In the genomic region with DNA sequence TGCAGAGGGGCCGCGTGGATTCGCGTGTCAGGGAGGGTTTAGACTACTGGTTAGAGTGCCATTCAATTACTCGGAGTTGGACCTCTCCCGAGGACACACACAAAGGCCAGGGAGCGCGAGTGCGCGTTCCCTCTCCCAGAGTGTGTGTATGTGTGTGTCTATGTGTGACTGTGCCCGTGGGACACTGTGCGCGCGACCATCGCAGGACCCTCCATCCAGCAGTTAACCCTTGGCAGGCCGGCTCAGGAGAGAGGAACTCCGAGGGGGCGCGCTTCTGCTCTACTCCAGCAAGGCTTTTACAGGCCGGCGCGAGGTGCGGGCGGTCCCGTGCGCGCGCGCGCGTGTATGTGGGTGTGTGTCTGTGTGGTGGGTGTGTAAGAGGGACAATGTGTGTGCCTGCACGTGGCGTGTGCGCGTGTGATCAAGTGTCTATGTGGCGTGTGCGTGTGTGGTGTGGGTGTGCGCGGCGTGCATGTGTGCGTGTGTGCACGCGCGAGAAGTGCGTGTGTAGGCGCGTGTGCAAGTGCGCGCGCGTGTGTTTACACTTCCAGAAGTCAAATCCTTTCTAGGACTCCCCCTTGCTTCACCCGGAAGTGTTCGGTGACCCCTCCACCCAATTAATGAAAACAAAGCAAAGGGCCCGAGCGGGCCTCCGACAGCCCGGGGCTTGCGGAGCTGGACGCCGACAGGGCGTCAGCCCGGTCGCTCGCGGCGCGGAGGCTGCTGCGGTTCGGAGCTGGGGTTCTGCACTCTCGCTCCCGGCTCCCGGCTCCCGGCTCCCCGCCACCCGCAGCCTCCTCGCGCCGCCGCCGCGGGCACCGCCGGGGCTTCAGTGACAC, we compare ENCODE assay signal across 9 cellular contexts.
A peak's percentile ranks its signal among the peaks of the same experiment; 100 is the strongest.
DNase-seq lines count a peak whose midpoint lies in the region; ATAC-seq and TF ChIP-seq lines count a peak whose summit lies in the region.
"Had no signal": no experiment of that assay in that cellular context is flagged by ENCODE, and none has a peak within 500 bp of the region (broad histone marks: within the 10 kb centered on the region; RNA-seq: fewer than 3 reads in every experiment).

No MANE protein-coding gene starts in this region.

- peaks cover 99% of the 10 kb centered on the region for H3K27me3 ChIP-seq in foreskin keratinocyte
- peaks cover 73% of the 10 kb centered on the region for H3K27me3 ChIP-seq in neuron (ENCODE audit: insufficient read depth, low read length)

- POLR2A ChIA-PET in activated CD4-positive, alpha-beta memory T cell treated with anti-CD3 and anti-CD28 coated beads, Interleukin-2, amount 10 ng/mL, durations not matched to agents 7 days and 5 days (lab: Charles Lee), result no interaction called here

- peak overlapping the region; percentile 30 for H3K4me3 ChIP-seq in neuron (ENCODE audit: low read length)

- H3K36me3 ChIP-seq in neuron (ENCODE audit: insufficient read depth, low read length), result no peaks in the 10 kb centered on the region

- H2AFZ ChIP-seq in neuron (ENCODE audit: low read depth, low read length), result no peak overlapping the region

- H3K4me1 ChIP-seq in foreskin keratinocyte, result no peaks in the 10 kb centered on the region
- peaks cover 31% of the 10 kb centered on the region for H3K4me1 ChIP-seq in neuron (ENCODE audit: insufficient read depth, low read length)

- DNase-seq in NCI-H2029 (lab: John Stamatoyannopoulos, UW) (peak; percentile 55), NCI-H2029 treated with DMSO at 0.1 percent for 48 hours (lab: John Stamatoyannopoulos, UW) (no peak), foreskin keratinocyte (no peak), HUDEP-2 (lab: John Stamatoyannopoulos, UW; ENCODE audit: unreplicated experiment in 76 of 76) (no peak), OCI-M1 (lab: John Stamatoyannopoulos, UW) (no peak), DMS 273 (lab: John Stamatoyannopoulos, UW; ENCODE audit: unreplicated experiment) (no peak)
- DNase-seq in activated CD4-positive, alpha-beta memory T cell treated with anti-CD3 and anti-CD28 coated beads, Interleukin-2, amount 10 ng/mL, durations not matched to agents 7 days and 5 days, result no peak

- peaks cover 60% of the 10 kb centered on the region for H3K27me3 Mint-ChIP-seq in activated CD4-positive, alpha-beta memory T cell treated with anti-CD3 and anti-CD28 coated beads, Interleukin-2, amount 10 ng/mL, durations not matched to agents 7 days and 5 days

- peaks cover 19% of the 10 kb centered on the region for H3K4me1 Mint-ChIP-seq in activated CD4-positive, alpha-beta memory T cell treated with anti-CD3 and anti-CD28 coated beads, Interleukin-2, amount 10 ng/mL, durations not matched to agents 7 days and 5 days

- ATAC-seq in foreskin keratinocyte, result peak; percentile 13

- CTCF ChIA-PET in activated CD4-positive, alpha-beta memory T cell treated with anti-CD3 and anti-CD28 coated beads, Interleukin-2, amount 10 ng/mL, durations not matched to agents 7 days and 5 days (lab: Charles Lee), result no interaction called here

- H3K27ac Mint-ChIP-seq in activated CD4-positive, alpha-beta memory T cell treated with anti-CD3 and anti-CD28 coated beads, Interleukin-2, amount 10 ng/mL, durations not matched to agents 7 days and 5 days, result no peak overlapping the region

- H3K4me3 Mint-ChIP-seq in activated CD4-positive, alpha-beta memory T cell treated with anti-CD3 and anti-CD28 coated beads, Interleukin-2, amount 10 ng/mL, durations not matched to agents 7 days and 5 days, result peak overlapping the region; percentile 51

- H3K9me3 ChIP-seq in neuron (ENCODE audit: low read length), result peaks cover 2% of the 10 kb centered on the region

- TF ChIP-seq CTCF in foreskin keratinocyte (conservative IDR thresholded peaks at IDR 0.05), result no peak

- no peak overlapping the region for H3K27ac ChIP-seq in foreskin keratinocyte

- H3K36me3 Mint-ChIP-seq in activated CD4-positive, alpha-beta memory T cell treated with anti-CD3 and anti-CD28 coated beads, Interleukin-2, amount 10 ng/mL, durations not matched to agents 7 days and 5 days (ENCODE audit: low read depth), result no peaks in the 10 kb centered on the region
- H3K36me3 Mint-ChIP-seq: CD4-positive, CD25-positive, alpha-beta regulatory T cell had no signal

- no peaks in the 10 kb centered on the region for H3K9me3 Mint-ChIP-seq in activated CD4-positive, alpha-beta memory T cell treated with anti-CD3 and anti-CD28 coated beads, Interleukin-2, amount 10 ng/mL, durations not matched to agents 7 days and 5 days
